Comparison of ENCODE assay signal across 9 cellular contexts in genomic region chr6:33702345-33702977, GRCh38. TPM values are rescaled to one million over a fixed set of nuclear protein-coding genes. Genes with fewer than 3 reads are reported as not detected.
DNase-seq lines count a peak whose midpoint lies in the region; ATAC-seq, FAIRE-seq and TF ChIP-seq lines count a peak whose summit lies in the region.
"Had no signal": no experiment of that assay in that cellular context is flagged by ENCODE, and none has a peak within 500 bp of the region (broad histone marks: within the 10 kb centered on the region; RNA-seq: fewer than 3 reads in every experiment).

No MANE protein-coding gene starts in this region.

- peak; percentile 81 for TF ChIP-seq CTCF in C4-2B (conservative IDR thresholded peaks at IDR 0.05)
- TF ChIP-seq CTCF in GM12875 (IDR thresholded peaks at IDR 0.05; ENCODE audit: borderline replicate concordance, insufficient read depth, low read depth, low read length): peak; percentile 56
- TF ChIP-seq CTCF in Panc1 (IDR thresholded peaks at IDR 0.05): peak; percentile 83
- no peak for TF ChIP-seq CTCF in D721Med (IDR thresholded peaks at IDR 0.05; ENCODE audit: insufficient read depth, missing control alignments)

- no peak for FAIRE-seq in D721Med (lab: Jason Lieb, UNC)
- FAIRE-seq: islet of Langerhans had no signal

- POLR2A ChIA-PET in Panc1 (lab: Charles Lee): interaction anchor here (0.8 kb wide), 1 partner anchor 9 kb away, joined by 3 read pairs; no protein-coding TSS in a partner anchor

- CTCF ChIA-PET in Panc1 (lab: Charles Lee): no interaction called here

- H3K4me3 ChIP-seq in GM12875 (ENCODE audit: low read depth, low read length): no peak overlapping the region
- H3K4me3 ChIP-seq in Panc1 (ENCODE audit: low read depth in 2 of 2, low read length in 2 of 2): no peak overlapping the region

- peak; percentile 58 for DNase-seq in Panc1 (ENCODE audit: low read depth, low spot score)
- DNase-seq in ecto neural progenitor cell (ENCODE audit: low spot score): peak; percentile 49
- peak; percentile 33 for DNase-seq in midbrain (lab: John Stamatoyannopoulos, UW)
- DNase-seq in DMS153 treated with DMSO at 0.1 percent for 48 hours (lab: John Stamatoyannopoulos, UW; ENCODE audit: unreplicated experiment): no peak
- no peak for DNase-seq in activated CD8-positive, alpha-beta memory T cell treated with anti-CD3 and anti-CD28 coated beads, Interleukin-2, amount 50 U/mL, for 4 hours
- no peak for DNase-seq in D721Med (ENCODE audit: insufficient read length, low spot score)

- intact Hi-C loops in Panc1 (cut with micrococcal nuclease; ENCODE audit: unreplicated experiment): no loop called here

- peak; percentile 85 for ATAC-seq in Panc1

- peaks cover 4% of the 10 kb centered on the region for H3K4me1 ChIP-seq in Panc1 (ENCODE audit: control insufficient read depth, insufficient read depth, low read length)

- no peaks in the 10 kb centered on the region for H3K9me3 ChIP-seq in Panc1 (ENCODE audit: control insufficient read depth, insufficient read depth, low read depth, low read length)

- BruUV-seq in Panc1 (replicated peaks; lab: Mats Ljungman, UMichigan): no TSS peak

- no peaks in the 10 kb centered on the region for H3K27me3 ChIP-seq in Panc1 (ENCODE audit: control insufficient read depth, insufficient read depth, low read length)

- H3K27ac ChIP-seq in C4-2B (no peak overlapping the region), Panc1 (ENCODE audit: low read length) (peak overlapping the region; percentile 32; the same call in 1 of the 2 replicates)

- in situ Hi-C loops in Panc1 (cut with HindIII; ENCODE audit: low pct_unique_long_range_greater_than_20kb, low sequenced_read_pairs): no loop called here

- peaks cover 7% of the 10 kb centered on the region; the same call in 1 of the 2 replicates for H3K36me3 ChIP-seq in Panc1 (ENCODE audit: control insufficient read depth, insufficient read depth, low read length)

RNA-seq across cellular contexts. Expression of gene UQCC2, which starts 9.0 kb away (rescaled TPM):
- 135 TPM for total RNA-seq in Panc1 (2021; ENCODE audit: unreplicated experiment)
- polyA plus RNA-seq in Panc1 (2012; ENCODE audit: insufficient read length): 173 TPM

RNA-seq across cellular contexts. Expression of gene IP6K3, which starts 44.2 kb away (rescaled TPM):
- not detected for total RNA-seq in Panc1 (2021; ENCODE audit: unreplicated experiment)
- polyA plus RNA-seq in Panc1 (2012; ENCODE audit: insufficient read length): not detected

Comparison
In these comparisons a context has a peak if more than half of its experiments do, and no peak if none do; other contexts are left out.
1. DNase-seq: peak in Panc1 (single experiment), ecto neural progenitor cell (single experiment) and midbrain (single experiment); none in DMS153 treated with DMSO at 0.1 percent for 48 hours (single experiment), activated CD8-positive, alpha-beta memory T cell treated with anti-CD3 and anti-CD28 coated beads, Interleukin-2, amount 50 U/mL, for 4 hours (single experiment) and D721Med (single experiment).